Comparison of ENCODE assay signal across 8 cellular contexts in the genomic region with DNA sequence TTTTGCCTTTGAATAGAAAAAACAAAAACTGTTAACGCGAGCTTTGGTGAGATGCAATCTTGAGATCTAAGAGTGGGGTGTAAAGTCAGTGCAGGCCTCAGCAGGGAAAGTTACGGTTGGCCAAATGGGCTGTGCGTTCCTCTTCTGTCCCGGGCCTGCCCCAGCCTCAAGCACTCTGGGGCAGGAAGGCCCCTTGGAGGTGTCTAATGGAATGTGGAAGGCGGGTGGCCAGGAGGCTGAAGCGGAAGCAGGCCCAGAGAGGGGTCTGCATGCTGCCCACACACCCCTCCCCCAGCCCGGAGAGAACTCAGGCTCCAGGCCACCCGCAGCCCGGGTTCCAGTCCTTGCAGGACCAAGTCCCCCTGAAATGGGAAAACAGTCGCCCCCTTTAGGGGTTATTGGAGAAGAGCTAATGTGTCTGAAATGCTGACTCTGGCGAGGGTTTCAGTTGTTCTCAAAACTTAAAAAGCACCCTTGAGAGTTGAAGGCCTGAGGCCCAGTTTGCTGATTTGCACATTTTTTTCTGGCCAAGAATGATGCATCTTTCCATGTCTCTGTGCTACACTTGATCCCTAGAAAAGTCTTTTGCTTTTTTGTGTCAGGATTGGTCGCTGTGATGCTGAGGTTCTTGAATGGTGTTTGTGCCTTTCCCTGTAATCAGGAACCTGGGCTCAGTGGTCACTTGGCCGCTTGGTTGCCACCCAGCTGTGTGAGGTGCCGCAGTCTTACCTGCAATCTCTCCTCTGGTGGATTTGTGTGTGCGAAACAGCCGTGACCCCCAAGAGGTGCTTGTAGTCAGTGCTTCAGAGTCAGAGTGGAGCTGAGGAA. TPM values are rescaled to one million over a fixed set of nuclear protein-coding genes. Genes with fewer than 3 reads are reported as not detected.
DNase-seq lines count a peak whose midpoint lies in the region; ATAC-seq and TF ChIP-seq lines count a peak whose summit lies in the region.

No MANE protein-coding gene starts in this region.

- peak overlapping the region; percentile 34 for H3K4me3 Mint-ChIP-seq in activated CD4-positive, alpha-beta memory T cell treated with anti-CD3 and anti-CD28 coated beads for 36 hours
- H3K4me3 Mint-ChIP-seq in activated CD4-positive, alpha-beta memory T cell treated with anti-CD3 and anti-CD28 coated beads, Interleukin-2, amount 10 ng/mL, durations not matched to agents 7 days and 5 days, result no peak overlapping the region

- H3K36me3 ChIP-seq in colonic mucosa (no peaks in the 10 kb centered on the region), right lobe of liver (no peaks in the 10 kb centered on the region), tibial nerve (no peaks in the 10 kb centered on the region)

- no peak overlapping the region for H3K27ac Mint-ChIP-seq in activated CD4-positive, alpha-beta memory T cell treated with anti-CD3 and anti-CD28 coated beads for 36 hours
- H3K27ac Mint-ChIP-seq in activated CD4-positive, alpha-beta memory T cell treated with anti-CD3 and anti-CD28 coated beads, Interleukin-2, amount 10 ng/mL, durations not matched to agents 7 days and 5 days, result no peak overlapping the region

- no peaks in the 10 kb centered on the region for H3K4me1 ChIP-seq in colonic mucosa
- peaks cover 0 to 31% (median 13%) of the 10 kb centered on the region in 4 donors for H3K4me1 ChIP-seq in right lobe of liver
- peaks cover 0 to 60% (median 15%) of the 10 kb centered on the region in 4 donors for H3K4me1 ChIP-seq in tibial nerve

- H3K36me3 Mint-ChIP-seq in activated CD4-positive, alpha-beta memory T cell treated with anti-CD3 and anti-CD28 coated beads for 36 hours, result no peaks in the 10 kb centered on the region
- H3K36me3 Mint-ChIP-seq in activated CD4-positive, alpha-beta memory T cell treated with anti-CD3 and anti-CD28 coated beads, Interleukin-2, amount 10 ng/mL, durations not matched to agents 7 days and 5 days (ENCODE audit: low read depth), result peaks cover 3% of the 10 kb centered on the region

- peaks cover 50% of the 10 kb centered on the region for H3K27me3 Mint-ChIP-seq in activated CD4-positive, alpha-beta memory T cell treated with anti-CD3 and anti-CD28 coated beads for 36 hours
- peaks cover 43% of the 10 kb centered on the region for H3K27me3 Mint-ChIP-seq in activated CD4-positive, alpha-beta memory T cell treated with anti-CD3 and anti-CD28 coated beads, Interleukin-2, amount 10 ng/mL, durations not matched to agents 7 days and 5 days

- intact Hi-C loops in activated CD4-positive, alpha-beta memory T cell treated with anti-CD3 and anti-CD28 coated beads for 36 hours (cut with micrococcal nuclease), result no loop called here
- intact Hi-C loops in colonic mucosa (cut with DNase I), result no loop called here
- intact Hi-C loops in right lobe of liver (cut with DNase I), result loop anchor here in 1 of 2 donors (10.0 kb wide), 1 partner anchor 72 kb away; no protein-coding TSS in a partner anchor

- H3K27me3 ChIP-seq in colonic mucosa (peaks cover 21% of the 10 kb centered on the region), right lobe of liver (no peaks in the 10 kb centered on the region), tibial nerve (peaks cover 0 to 11% of the 10 kb centered on the region in 2 donors)

- H3K27ac ChIP-seq in colonic mucosa (peak overlapping the region; percentile 40), right lobe of liver (no peak overlapping the region), tibial nerve (peak overlapping the region in 3 of 4 donors; percentile 47 to 94 (median 84))

- H3K4me3 ChIP-seq in colonic mucosa (peak overlapping the region; percentile 43), right lobe of liver (no peak overlapping the region), tibial nerve (peak overlapping the region in 3 of 4 donors; percentile 41 to 58 (median 55))

- no peak for TF ChIP-seq POLR2A in right lobe of liver (IDR thresholded peaks at IDR 0.05)
- no peak for TF ChIP-seq POLR2A in tibial nerve (IDR thresholded peaks at IDR 0.05)

- H3K9me3 Mint-ChIP-seq in activated CD4-positive, alpha-beta memory T cell treated with anti-CD3 and anti-CD28 coated beads for 36 hours, result no peaks in the 10 kb centered on the region
- no peaks in the 10 kb centered on the region for H3K9me3 Mint-ChIP-seq in activated CD4-positive, alpha-beta memory T cell treated with anti-CD3 and anti-CD28 coated beads, Interleukin-2, amount 10 ng/mL, durations not matched to agents 7 days and 5 days

- no peaks in the 10 kb centered on the region for H3K9me3 ChIP-seq in colonic mucosa
- H3K9me3 ChIP-seq in right lobe of liver, result no peaks in the 10 kb centered on the region
- peaks cover 0 to 4% (median 0%) of the 10 kb centered on the region in 4 donors for H3K9me3 ChIP-seq in tibial nerve

- ATAC-seq in right lobe of liver (no peak), HG02642 (IDR thresholded peaks at IDR 0.05; ENCODE audit: poor library complexity, unreplicated experiment) (no peak)

- no peak for DNase-seq in activated CD4-positive, alpha-beta memory T cell treated with anti-CD3 and anti-CD28 coated beads for 36 hours
- no peak for DNase-seq in activated CD4-positive, alpha-beta memory T cell treated with anti-CD3 and anti-CD28 coated beads, Interleukin-2, amount 10 ng/mL, durations not matched to agents 7 days and 5 days
- no peak for DNase-seq in colonic mucosa
- DNase-seq in right lobe of liver, result peak in 2 of 3 donors; percentile 21 to 53
- DNase-seq in tibial nerve (ENCODE audit: low spot score in 2 of 2), result no peak
- no peak for DNase-seq in DMS153 treated with DMSO at 0.1 percent for 48 hours (lab: John Stamatoyannopoulos, UW; ENCODE audit: unreplicated experiment)
- no peak for DNase-seq in AML-193 (lab: John Stamatoyannopoulos, UW)

- CTCF ChIA-PET in activated CD4-positive, alpha-beta memory T cell treated with anti-CD3 and anti-CD28 coated beads for 36 hours (lab: Charles Lee), result no interaction called here
- CTCF ChIA-PET in activated CD4-positive, alpha-beta memory T cell treated with anti-CD3 and anti-CD28 coated beads, Interleukin-2, amount 10 ng/mL, durations not matched to agents 7 days and 5 days (lab: Charles Lee), result no interaction called here

- peak overlapping the region in 1 of 2 donors; percentile 24 for H3K9ac ChIP-seq in colonic mucosa (ENCODE audit: low read depth in 2 of 2, low read length in 2 of 2)

- POLR2A ChIA-PET in activated CD4-positive, alpha-beta memory T cell treated with anti-CD3 and anti-CD28 coated beads for 36 hours (lab: Charles Lee), result no interaction called here
- POLR2A ChIA-PET in activated CD4-positive, alpha-beta memory T cell treated with anti-CD3 and anti-CD28 coated beads, Interleukin-2, amount 10 ng/mL, durations not matched to agents 7 days and 5 days (lab: Charles Lee), result no interaction called here

- TF ChIP-seq EP300 in tibial nerve (IDR thresholded peaks at IDR 0.05), result no peak

- no peak for TF ChIP-seq CTCF in colonic mucosa (IDR thresholded peaks at IDR 0.05)
- TF ChIP-seq CTCF in right lobe of liver (IDR thresholded peaks at IDR 0.05), result no peak
- TF ChIP-seq CTCF in tibial nerve (IDR thresholded peaks at IDR 0.05), result no peak

- 81% methylated on average over 8 of the region's 17 CpGs for WGBS in right lobe of liver (ENCODE audit: insufficient coverage, low coverage, low lambda C conversion rate, missing lambda C conversion rate)
- whole genome bisulfite sequencing in tibial nerve, 2 donors, result 72 to 73% methylated on average over 17 of the region's 17 CpGs

- peaks cover 6% of the 10 kb centered on the region for H3K4me1 Mint-ChIP-seq in activated CD4-positive, alpha-beta memory T cell treated with anti-CD3 and anti-CD28 coated beads for 36 hours (ENCODE audit: low read depth)
- peaks cover 11% of the 10 kb centered on the region for H3K4me1 Mint-ChIP-seq in activated CD4-positive, alpha-beta memory T cell treated with anti-CD3 and anti-CD28 coated beads, Interleukin-2, amount 10 ng/mL, durations not matched to agents 7 days and 5 days

RNA-seq across cellular contexts. Expression of gene COL18A1, which starts 2.0 kb away (rescaled TPM):
- 1 to 10 TPM; 4.5 TPM for total RNA-seq in activated CD4-positive, alpha-beta memory T cell treated with anti-CD3 and anti-CD28 coated beads for 36 hours
- total RNA-seq in activated CD4-positive, alpha-beta memory T cell treated with anti-CD3 and anti-CD28 coated beads, Interleukin-2, amount 10 ng/mL, durations not matched to agents 7 days and 5 days, result 1 to 10 TPM; 2.2 to 3.9 TPM
- total RNA-seq in colonic mucosa (10 to 100 TPM in 1 of 2 donors, 1 to 10 TPM in 1; 8.4 to 22.3 TPM), right lobe of liver (100 to 1,000 TPM; 261 to 487 (median 297) TPM), tibial nerve (100 to 1,000 TPM; 124 to 224 (median 173) TPM)

Comparison
In these comparisons a context has a peak if more than half of its experiments do, and no peak if none do; other contexts are left out.
1. DNase-seq: peak in right lobe of liver (2 of 3); none in activated CD4-positive, alpha-beta memory T cell treated with anti-CD3 and anti-CD28 coated beads for 36 hours (single experiment), activated CD4-positive, alpha-beta memory T cell treated with anti-CD3 and anti-CD28 coated beads, Interleukin-2, amount 10 ng/mL, durations not matched to agents 7 days and 5 days (single experiment), colonic mucosa (single experiment), tibial nerve (0 of 2), DMS153 treated with DMSO at 0.1 percent for 48 hours (single experiment) and AML-193 (0 of 2).
2. H3K27ac ChIP-seq: peak in colonic mucosa (single experiment) and tibial nerve (3 of 4); none in right lobe of liver (0 of 3).
3. H3K4me3 ChIP-seq: peak in colonic mucosa (single experiment) and tibial nerve (3 of 4); none in right lobe of liver (0 of 3).
4. RNA of gene COL18A1, which starts 2.0 kb away (total RNA-seq): 261 to 487 TPM in right lobe of liver and 124 to 224 TPM in tibial nerve; 8.4 to 22.3 TPM in colonic mucosa, 4.5 TPM in activated CD4-positive, alpha-beta memory T cell treated with anti-CD3 and anti-CD28 coated beads for 36 hours and 2.2 to 3.9 TPM in activated CD4-positive, alpha-beta memory T cell treated with anti-CD3 and anti-CD28 coated beads, Interleukin-2, amount 10 ng/mL, durations not matched to agents 7 days and 5 days; every median in the first group is over 4 times any median in the second.